ENCODE assay signal across 1 cellular context in the genomic region with DNA sequence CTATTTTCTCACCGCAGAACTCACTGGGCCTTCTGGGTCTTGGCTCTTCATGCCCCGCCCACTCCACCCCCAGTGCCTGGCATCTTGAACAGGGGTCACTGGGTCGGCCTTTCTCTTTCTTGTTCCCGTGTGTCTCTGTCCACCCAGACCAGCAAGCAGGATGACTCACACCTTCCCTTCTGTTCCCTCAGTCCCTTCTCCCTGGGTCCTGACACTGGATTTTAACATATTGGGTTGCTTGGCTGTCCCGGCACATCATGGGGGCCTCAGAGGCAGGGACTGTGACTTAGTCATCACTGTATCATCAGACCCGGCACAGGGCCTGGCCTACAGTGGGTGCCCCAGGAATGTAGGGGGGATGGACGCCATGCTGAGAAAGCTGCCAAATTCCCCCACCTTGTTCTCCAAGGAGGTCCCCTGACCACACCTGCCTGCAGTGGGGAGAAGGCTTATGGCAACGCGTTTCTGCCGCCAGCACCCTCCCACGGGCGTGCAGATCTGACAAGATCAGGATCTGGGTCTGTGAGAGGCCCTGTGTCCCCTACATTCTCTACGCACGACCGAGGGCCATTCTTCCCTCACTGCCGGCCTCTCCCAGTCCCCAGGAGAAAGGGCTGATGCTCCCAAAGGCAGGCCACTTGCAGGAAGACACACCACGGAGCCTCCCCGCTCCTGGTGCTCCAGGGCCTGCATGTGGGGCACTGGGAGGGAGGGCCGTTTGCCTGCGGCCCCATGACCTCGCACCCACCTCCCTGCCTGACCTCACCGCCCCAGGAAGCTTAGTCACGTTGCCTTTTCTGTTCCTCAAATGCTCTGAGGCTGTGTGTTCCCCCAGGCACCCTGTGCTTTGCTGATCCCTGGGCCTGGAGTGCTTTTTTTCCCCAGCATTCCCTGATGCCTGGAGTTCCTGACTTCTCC.
A peak's percentile ranks its signal among the peaks of the same experiment; 100 is the strongest.
TF ChIP-seq lines count a peak whose summit lies in the region.

No MANE protein-coding gene starts in this region.

TF ChIP-seq in HepG2, 621 proteins besides CTCF, POLR2A, EP300 and RAD21 (continued from another document):
- TF ChIP-seq, protein P1, sequence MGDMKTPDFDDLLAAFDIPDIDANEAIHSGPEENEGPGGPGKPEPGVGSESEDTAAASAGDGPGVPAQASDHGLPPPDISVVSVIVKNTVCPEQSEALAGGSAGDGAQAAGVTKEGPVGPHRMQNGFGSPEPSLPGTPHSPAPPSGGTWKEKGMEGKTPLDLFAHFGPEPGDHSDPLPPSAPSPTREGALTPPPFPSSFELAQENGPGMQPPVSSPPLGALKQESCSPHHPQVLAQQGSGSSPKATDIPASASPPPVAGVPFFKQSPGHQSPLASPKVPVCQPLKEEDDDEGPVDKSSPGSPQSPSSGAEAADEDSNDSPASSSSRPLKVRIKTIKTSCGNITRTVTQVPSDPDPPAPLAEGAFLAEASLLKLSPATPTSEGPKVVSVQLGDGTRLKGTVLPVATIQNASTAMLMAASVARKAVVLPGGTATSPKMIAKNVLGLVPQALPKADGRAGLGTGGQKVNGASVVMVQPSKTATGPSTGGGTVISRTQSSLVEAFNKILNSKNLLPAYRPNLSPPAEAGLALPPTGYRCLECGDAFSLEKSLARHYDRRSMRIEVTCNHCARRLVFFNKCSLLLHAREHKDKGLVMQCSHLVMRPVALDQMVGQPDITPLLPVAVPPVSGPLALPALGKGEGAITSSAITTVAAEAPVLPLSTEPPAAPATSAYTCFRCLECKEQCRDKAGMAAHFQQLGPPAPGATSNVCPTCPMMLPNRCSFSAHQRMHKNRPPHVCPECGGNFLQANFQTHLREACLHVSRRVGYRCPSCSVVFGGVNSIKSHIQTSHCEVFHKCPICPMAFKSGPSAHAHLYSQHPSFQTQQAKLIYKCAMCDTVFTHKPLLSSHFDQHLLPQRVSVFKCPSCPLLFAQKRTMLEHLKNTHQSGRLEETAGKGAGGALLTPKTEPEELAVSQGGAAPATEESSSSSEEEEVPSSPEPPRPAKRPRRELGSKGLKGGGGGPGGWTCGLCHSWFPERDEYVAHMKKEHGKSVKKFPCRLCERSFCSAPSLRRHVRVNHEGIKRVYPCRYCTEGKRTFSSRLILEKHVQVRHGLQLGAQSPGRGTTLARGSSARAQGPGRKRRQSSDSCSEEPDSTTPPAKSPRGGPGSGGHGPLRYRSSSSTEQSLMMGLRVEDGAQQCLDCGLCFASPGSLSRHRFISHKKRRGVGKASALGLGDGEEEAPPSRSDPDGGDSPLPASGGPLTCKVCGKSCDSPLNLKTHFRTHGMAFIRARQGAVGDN (CRISPR knock-in tag; IDR thresholded peaks at IDR 0.05) = peak; percentile 50
- TF ChIP-seq ZBTB46 (CRISPR knock-in tag; IDR thresholded peaks at IDR 0.05; ENCODE audit: borderline replicate concordance) (no peak), NR2F6 (IDR thresholded peaks at IDR 0.05) (peak; percentile 22; the same call in 1 of the 2 replicates), NR2F6 (CRISPR knock-in tag; IDR thresholded peaks at IDR 0.05) (0 out of 2 replicates have a peak, but pooled peaks have one; percentile 22), XRCC5 (optimal IDR thresholded peaks at IDR 0.05; ENCODE audit: low read length) (peak; percentile 25), CREB1 (IDR thresholded peaks at IDR 0.05) (no peak), CREB1 (CRISPR knock-in tag; IDR thresholded peaks at IDR 0.05) (peak; percentile 38; the same call in 1 of the 2 replicates), MLXIP (CRISPR knock-in tag; IDR thresholded peaks at IDR 0.05; ENCODE audit: borderline replicate concordance) (no peak), FOSL2 (CRISPR knock-in tag; IDR thresholded peaks at IDR 0.05) (peak; percentile 86), ATF1 (CRISPR knock-in tag; IDR thresholded peaks at IDR 0.05) (no peak)
TF ChIP-seq in HepG2: peak in this region for 8.
